8 cellular contexts compared by ENCODE assay signal in genomic region chr5:1653708-1654651, GRCh38.
DNase-seq lines count a peak whose midpoint lies in the region; ATAC-seq and TF ChIP-seq lines count a peak whose summit lies in the region.
"Not testable (repeated sequence)": the region's sequence is repeated elsewhere in the genome, so short reads cannot be mapped to it uniquely, and the experiment has no call there.

No MANE protein-coding gene starts in this region.

- 16% methylated on average over 38 of the region's 58 CpGs for WGBS in HUES64

- intact Hi-C loops in ascending aorta (cut with DNase I); left ventricle myocardium inferior (cut with micrococcal nuclease): not testable (repeated sequence)

- H3K4me1 ChIP-seq in HUES64 (ENCODE audit: insufficient read depth, low read length); ascending aorta; left ventricle myocardium inferior: not testable (repeated sequence)

- not testable (repeated sequence) for H3K27ac Mint-ChIP-seq in progenitor cell of endocrine pancreas

- not testable (repeated sequence) for DNase-seq in AG09319 (ENCODE audit: extremely low read depth, low read depth); left ventricle myocardium inferior
- peak; percentile 44 for DNase-seq in WERI-Rb-1
- peak in 1 of 2 donors; percentile 52 for DNase-seq in ascending aorta (ENCODE audit: low spot score in 2 of 2)
- peak; percentile 46 for DNase-seq in progenitor cell of endocrine pancreas (ENCODE audit: low spot score, unreplicated experiment)

- H3K27ac ChIP-seq in HUES64 (ENCODE audit: low read depth, low read length); WERI-Rb-1; ascending aorta; left ventricle myocardium inferior (replicated peaks): not testable (repeated sequence)

- not testable (repeated sequence) for H3K4me3 Mint-ChIP-seq in progenitor cell of endocrine pancreas (ENCODE audit: low read depth)

- H3K9me3 ChIP-seq in HUES64 (ENCODE audit: insufficient read depth, low read depth, low read length); WERI-Rb-1 (ENCODE audit: severe bottlenecking); ascending aorta; left ventricle myocardium inferior (replicated peaks): not testable (repeated sequence)

- H3K36me3 Mint-ChIP-seq in progenitor cell of endocrine pancreas (ENCODE audit: insufficient read depth) = not testable (repeated sequence)

- H3K4me3 ChIP-seq in HUES64 (ENCODE audit: low read length) = peak overlapping the region; percentile 41
- H3K4me3 ChIP-seq in WERI-Rb-1 (ENCODE audit: low read depth, low read length) = peak overlapping the region; percentile 30
- H3K4me3 ChIP-seq in ascending aorta = not testable (repeated sequence)
- peak overlapping the region; percentile 36 for H3K4me3 ChIP-seq in left ventricle myocardium inferior

- H3K36me3 ChIP-seq in HUES64 (ENCODE audit: insufficient read depth, low read length); WERI-Rb-1; ascending aorta; left ventricle myocardium inferior: not testable (repeated sequence)

- TF ChIP-seq CTCF in AG09319 (IDR thresholded peaks at IDR 0.05; ENCODE audit: low read depth, low read length) = peak; percentile 24
- TF ChIP-seq CTCF in WERI-Rb-1 (IDR thresholded peaks at IDR 0.05; ENCODE audit: low read depth, low read length) = peak; percentile 38; the same call in 1 of the 2 replicates
- peak; percentile 11 to 31 (median 20) for TF ChIP-seq CTCF in ascending aorta (IDR thresholded peaks at IDR 0.05)
- peak; percentile 64 for TF ChIP-seq CTCF in left ventricle myocardium inferior (IDR thresholded peaks at IDR 0.05; ENCODE audit: borderline replicate concordance)
- peak; percentile 53 for TF ChIP-seq CTCF in progenitor cell of endocrine pancreas (IDR thresholded peaks at IDR 0.05; ENCODE audit: unreplicated experiment)

- peaks cover 24% of the 10 kb centered on the region for H3K27me3 ChIP-seq in HUES64 (ENCODE audit: insufficient read depth, low read length)
- H3K27me3 ChIP-seq in WERI-Rb-1 (ENCODE audit: insufficient read depth, low read depth, severe bottlenecking) = peaks cover 13% of the 10 kb centered on the region
- not testable (repeated sequence) for H3K27me3 ChIP-seq in ascending aorta
- H3K27me3 ChIP-seq in left ventricle myocardium inferior (ENCODE audit: low read depth) = peaks cover 90% of the 10 kb centered on the region

- ATAC-seq in GM19023 (IDR thresholded peaks at IDR 0.05; ENCODE audit: unreplicated experiment) = peak; percentile 87
- ATAC-seq in HG02642 (IDR thresholded peaks at IDR 0.05; ENCODE audit: poor library complexity, unreplicated experiment) = peak; percentile 90

- H3K4me1 Mint-ChIP-seq in progenitor cell of endocrine pancreas (ENCODE audit: low read depth) = not testable (repeated sequence)

- not testable (repeated sequence) for H3K9ac ChIP-seq in HUES64 (ENCODE audit: low read depth, low read length)

- H3K9me3 Mint-ChIP-seq in progenitor cell of endocrine pancreas (ENCODE audit: low read depth) = not testable (repeated sequence)

- H3K27me3 Mint-ChIP-seq in progenitor cell of endocrine pancreas = peaks cover 63% of the 10 kb centered on the region
